Comparison of ENCODE assay signal across 9 cellular contexts in the genomic region with DNA sequence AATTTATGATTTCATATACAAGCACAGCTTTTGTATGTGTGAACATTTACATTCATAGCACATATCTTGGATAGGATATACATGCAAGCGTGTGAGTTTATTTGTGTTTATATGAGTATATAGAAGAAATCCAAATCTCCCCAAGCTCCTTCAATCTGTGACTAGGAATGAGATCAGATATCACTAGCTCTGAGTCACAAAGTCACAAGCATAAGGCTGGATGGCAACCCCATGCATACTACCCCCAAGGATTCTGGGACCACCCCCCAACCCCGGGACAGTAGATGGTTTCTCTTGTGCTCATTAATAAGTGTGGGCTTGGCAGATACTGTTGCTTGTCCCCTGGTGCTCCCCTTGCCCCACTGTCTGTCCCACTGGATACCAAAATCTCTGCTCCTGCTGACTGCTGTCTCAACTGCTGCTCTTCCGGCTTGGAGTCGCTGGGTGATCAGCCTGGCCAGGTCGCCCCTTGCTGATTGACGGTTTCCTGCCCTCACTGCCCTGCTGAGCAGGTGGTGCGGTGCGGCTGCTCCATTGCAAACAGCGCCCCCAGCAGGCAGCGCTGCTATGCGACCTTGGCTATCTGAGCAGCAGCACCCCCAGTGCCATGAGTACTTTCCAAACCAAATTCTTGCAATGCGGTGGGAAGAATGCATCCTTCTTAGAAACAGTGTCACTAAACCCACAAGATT.
DNase-seq lines count a peak whose midpoint lies in the region; ATAC-seq and TF ChIP-seq lines count a peak whose summit lies in the region.
"Had no signal": no experiment of that assay in that cellular context is flagged by ENCODE, and none has a peak within 500 bp of the region (broad histone marks: within the 10 kb centered on the region; RNA-seq: fewer than 3 reads in every experiment).

No MANE protein-coding gene starts in this region.

- no peaks in the 10 kb centered on the region for H3K9me3 ChIP-seq in mucosa of descending colon

- no peaks in the 10 kb centered on the region for H3K4me1 ChIP-seq in mucosa of descending colon (ENCODE audit: low read depth)

- ATAC-seq in mucosa of descending colon (peak; percentile 13), HG03442 (IDR thresholded peaks at IDR 0.05; ENCODE audit: unreplicated experiment) (no peak), GM21381 (IDR thresholded peaks at IDR 0.05; ENCODE audit: unreplicated experiment) (no peak)

- in situ Hi-C loops in astrocyte of the spinal cord (cut with HindIII; ENCODE audit: low sequenced_read_pairs): no loop called here

- H3K4me3 Mint-ChIP-seq in HFFc6: peak overlapping the region; percentile 27; the same call in 1 of the 2 replicates

- intact Hi-C loops in mucosa of descending colon (cut with DNase I, micrococcal nuclease): no loop called here

- TF ChIP-seq CTCF in C4-2B (conservative IDR thresholded peaks at IDR 0.05) (peak; percentile 24; the same call in 1 of the 2 replicates), HFFc6 (IDR thresholded peaks at IDR 0.05) (peak; percentile 45), astrocyte of the spinal cord (IDR thresholded peaks at IDR 0.05; ENCODE audit: low read depth, low read length) (peak; percentile 46), mucosa of descending colon (IDR thresholded peaks at IDR 0.05) (no peak)

- H3K4me3 ChIP-seq in astrocyte of the spinal cord (ENCODE audit: low read depth, low read length) (no peak overlapping the region), mucosa of descending colon (no peak overlapping the region)

- no peaks in the 10 kb centered on the region for H3K9me3 Mint-ChIP-seq in HFFc6

- DNase-seq in HFFc6: no peak
- DNase-seq in astrocyte of the spinal cord (ENCODE audit: low read depth, low spot score): peak; percentile 3
- DNase-seq in mucosa of descending colon: peak in 2 of 3 donors; percentile 27 to 53
- DNase-seq in DMS53 treated with DMSO at 0.1 percent for 48 hours (lab: John Stamatoyannopoulos, UW; ENCODE audit: unreplicated experiment): no peak
- DNase-seq in DMS79 treated with DMSO at 0.1 percent for 48 hours (lab: John Stamatoyannopoulos, UW): no peak
- DNase-seq: central memory CD4-positive, alpha-beta T cell had no signal

- peaks cover 13% of the 10 kb centered on the region for H3K27me3 Mint-ChIP-seq in HFFc6 (ENCODE audit: insufficient read depth)

- H3K27ac ChIP-seq in C4-2B: no peak overlapping the region

- H3K4me1 Mint-ChIP-seq in HFFc6 (ENCODE audit: low read depth): peaks cover 9% of the 10 kb centered on the region

- no peak overlapping the region for H3K27ac Mint-ChIP-seq in HFFc6

- H3K36me3 ChIP-seq in mucosa of descending colon (ENCODE audit: low read depth): no peaks in the 10 kb centered on the region

- H3K36me3 Mint-ChIP-seq in HFFc6 (ENCODE audit: low read depth): no peaks in the 10 kb centered on the region

Comparison
In these comparisons a context has a peak if more than half of its experiments do, and no peak if none do; other contexts are left out.
1. DNase-seq: peak in astrocyte of the spinal cord (single experiment) and mucosa of descending colon (2 of 3); none in HFFc6 (single experiment), DMS53 treated with DMSO at 0.1 percent for 48 hours (single experiment) and DMS79 treated with DMSO at 0.1 percent for 48 hours (single experiment).